In genomic region chr14:106170163-106170658, GRCh38 we compare ENCODE assay signal across 8 cellular contexts.
DNase-seq lines count a peak whose midpoint lies in the region; ATAC-seq, FAIRE-seq and TF ChIP-seq lines count a peak whose summit lies in the region.
"Not testable (repeated sequence)": the region's sequence is repeated elsewhere in the genome, so short reads cannot be mapped to it uniquely, and the experiment has no call there.

No MANE protein-coding gene starts in this region.

- not testable (repeated sequence) for H3K36me3 ChIP-seq in OCI-LY3 (replicated peaks; ENCODE audit: low read depth, low read length); H1 (ENCODE audit: control insufficient read depth in 2 of 4, insufficient read depth in 4 of 4, low read length in 3 of 4); neural progenitor cell

- H3K4me2 ChIP-seq in OCI-LY3 (ENCODE audit: low read length); H1 (ENCODE audit: insufficient read depth in 1 of 2, low read depth in 2 of 2, low read length in 2 of 2); neural progenitor cell: not testable (repeated sequence)

- TF ChIP-seq RAD21 in H1 (IDR thresholded peaks at IDR 0.05 in 1 of 2, conservative IDR thresholded peaks at IDR 0.05 in 1 of 2; ENCODE audit: low read depth in 2 of 2, low read length in 2 of 2) = not testable (repeated sequence)

- peak; percentile 35 for DNase-seq in CD1c-positive myeloid dendritic cell (ENCODE audit: extremely low spot score)
- DNase-seq in GM20000 (ENCODE audit: low spot score); neural progenitor cell (ENCODE audit: low spot score): not testable (repeated sequence)
- peak; percentile 93 for DNase-seq in activated CD4-positive, alpha-beta T cell treated with anti-CD3 and anti-CD28 coated beads for 36 hours
- DNase-seq in activated T-helper 2 cell treated with anti-CD3 and anti-CD28 coated beads, Interferon-gamma antibody, Interleukin-2, Interleukin-4, amounts not matched to agents 10 μg/mL and 5 μg/mL and 100 μg/mL, durations not matched to agents 14 hours and 24 hours and 36 hours (ENCODE audit: low spot score) = peak; percentile 78
- DNase-seq in H1 (ENCODE audit: low read depth in 1 of 2, low spot score in 2 of 2) = peak in 1 of 2 experiments; percentile 51
- peak; percentile 54 for DNase-seq in stimulated activated CD8-positive, alpha-beta memory T cell treated with anti-CD3 and anti-CD28 coated beads, Interleukin-15, amount 100 ng/mL, for 24 hours (ENCODE audit: low read depth)

- not testable (repeated sequence) for H3K18ac ChIP-seq in H1 (ENCODE audit: extremely low read depth, low read length)

- CTCF ChIA-PET in activated CD4-positive, alpha-beta T cell treated with anti-CD3 and anti-CD28 coated beads for 36 hours (lab: Charles Lee) = interaction anchor here (0.5 to 2.0 kb wide), 24 partner anchors 9 to 251 kb away, joined by 3 to 11 read pairs (median 4); no protein-coding TSS in a partner anchor
- CTCF ChIA-PET in H1 (lab: Charles Lee; ENCODE audit: partially characterized antibody) = not testable (repeated sequence)

- H2BK15ac ChIP-seq in H1 (ENCODE audit: low read length) = not testable (repeated sequence)

- not testable (repeated sequence) for H3K9me3 Mint-ChIP-seq in activated CD4-positive, alpha-beta T cell treated with anti-CD3 and anti-CD28 coated beads for 36 hours (ENCODE audit: low read depth); activated T-helper 2 cell treated with anti-CD3 and anti-CD28 coated beads, Interferon-gamma antibody, Interleukin-2, Interleukin-4, amounts not matched to agents 10 μg/mL and 5 μg/mL and 100 μg/mL, durations not matched to agents 14 hours and 24 hours and 36 hours
- peaks cover 43% of the 10 kb centered on the region for H3K9me3 Mint-ChIP-seq in neural progenitor cell

- not testable (repeated sequence) for FAIRE-seq in H1 (lab: Jason Lieb, UNC)

- H4K8ac ChIP-seq in H1 (ENCODE audit: extremely low read depth, insufficient read depth, low read length) = not testable (repeated sequence)

- H3K79me2 ChIP-seq in OCI-LY3 (ENCODE audit: low read length); H1 (ENCODE audit: control insufficient read depth in 1 of 2, insufficient read depth in 2 of 2, low read length in 2 of 2); neural progenitor cell (ENCODE audit: low read depth): not testable (repeated sequence)

- not testable (repeated sequence) for H3K56ac ChIP-seq in H1 (replicated peaks; ENCODE audit: insufficient read length, low read depth, low read length)

- not testable (repeated sequence) for H3K14ac ChIP-seq in H1 (ENCODE audit: insufficient read length)

- H3F3A ChIP-seq in neural progenitor cell (ENCODE audit: low read depth) = not testable (repeated sequence)

- H3K23ac ChIP-seq in H1 (ENCODE audit: insufficient read length) = not testable (repeated sequence)

- H3K9ac ChIP-seq in OCI-LY3 (ENCODE audit: low read length); H1 (replicated peaks in 1 of 4; ENCODE audit: extremely low read depth in 1 of 4, low read depth in 3 of 4, low read length in 3 of 4); neural progenitor cell: not testable (repeated sequence)

- not testable (repeated sequence) for H3K4me3 Mint-ChIP-seq in activated CD4-positive, alpha-beta T cell treated with anti-CD3 and anti-CD28 coated beads for 36 hours; activated T-helper 2 cell treated with anti-CD3 and anti-CD28 coated beads, Interferon-gamma antibody, Interleukin-2, Interleukin-4, amounts not matched to agents 10 μg/mL and 5 μg/mL and 100 μg/mL, durations not matched to agents 14 hours and 24 hours and 36 hours (ENCODE audit: low read depth); neural progenitor cell

- intact Hi-C loops in activated CD4-positive, alpha-beta T cell treated with anti-CD3 and anti-CD28 coated beads for 36 hours (cut with DNase I, micrococcal nuclease) = not testable (repeated sequence)
- intact Hi-C loops in activated T-helper 2 cell treated with anti-CD3 and anti-CD28 coated beads, Interferon-gamma antibody, Interleukin-2, Interleukin-4, amounts not matched to agents 10 μg/mL and 5 μg/mL and 100 μg/mL, durations not matched to agents 14 hours and 24 hours and 36 hours (cut with micrococcal nuclease) = loop anchor here (10.0 kb wide), 2 partner anchors 55 to 155 kb away; no protein-coding TSS in a partner anchor

- TF ChIP-seq EP300 in H1 (IDR thresholded peaks at IDR 0.05; ENCODE audit: borderline replicate concordance in 1 of 2, low read depth in 2 of 2, low read length in 2 of 2) = not testable (repeated sequence)

- H2AK5ac ChIP-seq in H1 (ENCODE audit: low read depth, low read length) = not testable (repeated sequence)

- not testable (repeated sequence) for H2BK20ac ChIP-seq in H1 (ENCODE audit: low read length)

- POLR2A ChIA-PET in activated CD4-positive, alpha-beta T cell treated with anti-CD3 and anti-CD28 coated beads for 36 hours (lab: Charles Lee); H1 (lab: Charles Lee; ENCODE audit: partially characterized antibody): not testable (repeated sequence)

- WGBS in H1 (ENCODE audit: extremely low coverage in 1 of 2, insufficient coverage in 1 of 2, insufficient read length in 1 of 2, insufficient replicate concordance in 2 of 2, low coverage in 1 of 2, low lambda C conversion rate in 2 of 2, missing lambda C conversion rate in 1 of 2), 2 experiments = 71% methylated on average over 12 of the region's 13 CpGs; no CpG with 5 or more reads in 1 of the 2 experiments

- not testable (repeated sequence) for H3K27ac ChIP-seq in OCI-LY3 (ENCODE audit: low read length); H1 (ENCODE audit: low read depth, low read length); neural progenitor cell

- H3K36me3 Mint-ChIP-seq in activated CD4-positive, alpha-beta T cell treated with anti-CD3 and anti-CD28 coated beads for 36 hours (ENCODE audit: low read depth); activated T-helper 2 cell treated with anti-CD3 and anti-CD28 coated beads, Interferon-gamma antibody, Interleukin-2, Interleukin-4, amounts not matched to agents 10 μg/mL and 5 μg/mL and 100 μg/mL, durations not matched to agents 14 hours and 24 hours and 36 hours (ENCODE audit: low read depth); neural progenitor cell: not testable (repeated sequence)

- not testable (repeated sequence) for H2BK12ac ChIP-seq in H1 (ENCODE audit: low read depth, low read length)

- not testable (repeated sequence) for H2AFZ ChIP-seq in OCI-LY3 (ENCODE audit: low read depth, low read length); H1 (ENCODE audit: low read length); neural progenitor cell (replicated peaks)

- not testable (repeated sequence) for H3K9me3 ChIP-seq in OCI-LY3 (ENCODE audit: insufficient read depth, low read length); neural progenitor cell (ENCODE audit: low read depth)
- H3K9me3 ChIP-seq in H1 (ENCODE audit: insufficient read depth in 2 of 2, low read depth in 1 of 2, low read length in 1 of 2) = peaks cover 52 to 59% of the 10 kb centered on the region in 2 experiments

- not testable (repeated sequence) for H4K91ac ChIP-seq in H1 (replicated peaks; ENCODE audit: insufficient read length, low read length)

- H2BK120ac ChIP-seq in H1 (replicated peaks; ENCODE audit: low read depth, low read length) = not testable (repeated sequence)

- not testable (repeated sequence) for H3K27me3 Mint-ChIP-seq in activated CD4-positive, alpha-beta T cell treated with anti-CD3 and anti-CD28 coated beads for 36 hours; neural progenitor cell (ENCODE audit: insufficient read depth, low read depth)
- H3K27me3 Mint-ChIP-seq in activated T-helper 2 cell treated with anti-CD3 and anti-CD28 coated beads, Interferon-gamma antibody, Interleukin-2, Interleukin-4, amounts not matched to agents 10 μg/mL and 5 μg/mL and 100 μg/mL, durations not matched to agents 14 hours and 24 hours and 36 hours (ENCODE audit: low read depth) = peaks cover 35% of the 10 kb centered on the region

- H3K79me1 ChIP-seq in H1 (ENCODE audit: low read depth, low read length) = not testable (repeated sequence)

- TF ChIP-seq POLR2A in H1 (IDR thresholded peaks at IDR 0.05; ENCODE audit: control extremely low read depth in 1 of 2, low read depth in 2 of 2, low read length in 2 of 2) = not testable (repeated sequence)

- not testable (repeated sequence) for H3K4me3 ChIP-seq in OCI-LY3 (ENCODE audit: low read length); H1 (ENCODE audit: extremely low read depth in 1 of 4, insufficient read depth in 2 of 4, low read depth in 3 of 4, low read length in 4 of 4); neural progenitor cell

- peak; percentile 77 for TF ChIP-seq CTCF in GM20000 (IDR thresholded peaks at IDR 0.05; ENCODE audit: extremely low read depth, missing control alignments)
- peak; percentile 84 for TF ChIP-seq CTCF in OCI-LY3 (IDR thresholded peaks at IDR 0.05; ENCODE audit: low read depth, low read length)
- TF ChIP-seq CTCF in H1 (IDR thresholded peaks at IDR 0.05; ENCODE audit: control extremely low read depth in 1 of 3, insufficient read depth in 1 of 3, low read depth in 1 of 3, low read length in 3 of 3) = peak; percentile 5 to 92 (median 45)
- TF ChIP-seq CTCF in neural progenitor cell (IDR thresholded peaks at IDR 0.05) = peak; percentile 37

- ATAC-seq in activated CD4-positive, alpha-beta T cell treated with anti-CD3 and anti-CD28 coated beads for 36 hours = peak; percentile 35

- H4K5ac ChIP-seq in H1 (ENCODE audit: insufficient read length, low read depth, low read length) = not testable (repeated sequence)

- H4K20me1 ChIP-seq in OCI-LY3 (ENCODE audit: insufficient read depth, low read length); H1 (replicated peaks in 1 of 2; ENCODE audit: control insufficient read depth in 1 of 2, insufficient read depth in 2 of 2, low read length in 2 of 2); neural progenitor cell (ENCODE audit: low read depth): not testable (repeated sequence)

- peaks cover 37% of the 10 kb centered on the region for H3K4me1 Mint-ChIP-seq in activated CD4-positive, alpha-beta T cell treated with anti-CD3 and anti-CD28 coated beads for 36 hours
- peaks cover 18% of the 10 kb centered on the region for H3K4me1 Mint-ChIP-seq in activated T-helper 2 cell treated with anti-CD3 and anti-CD28 coated beads, Interferon-gamma antibody, Interleukin-2, Interleukin-4, amounts not matched to agents 10 μg/mL and 5 μg/mL and 100 μg/mL, durations not matched to agents 14 hours and 24 hours and 36 hours (ENCODE audit: low read depth)
- H3K4me1 Mint-ChIP-seq in neural progenitor cell = not testable (repeated sequence)

- H2BK5ac ChIP-seq in H1 (ENCODE audit: low read depth, low read length) = not testable (repeated sequence)

- H3K23me2 ChIP-seq in H1 (ENCODE audit: low read depth, low read length) = not testable (repeated sequence)

- H3K4ac ChIP-seq in H1 (replicated peaks; ENCODE audit: insufficient read length, low read depth, low read length) = not testable (repeated sequence)

- not testable (repeated sequence) for H3K4me1 ChIP-seq in OCI-LY3 (ENCODE audit: low read length); H1 (replicated peaks in 1 of 4; ENCODE audit: control insufficient read depth in 3 of 4, insufficient read depth in 4 of 4, low read length in 3 of 4); neural progenitor cell

- not testable (repeated sequence) for H3K27ac Mint-ChIP-seq in activated CD4-positive, alpha-beta T cell treated with anti-CD3 and anti-CD28 coated beads for 36 hours; activated T-helper 2 cell treated with anti-CD3 and anti-CD28 coated beads, Interferon-gamma antibody, Interleukin-2, Interleukin-4, amounts not matched to agents 10 μg/mL and 5 μg/mL and 100 μg/mL, durations not matched to agents 14 hours and 24 hours and 36 hours; neural progenitor cell

- not testable (repeated sequence) for H3K27me3 ChIP-seq in OCI-LY3 (ENCODE audit: low read depth, low read length); H1 (replicated peaks in 1 of 4; ENCODE audit: control insufficient read depth in 3 of 4, extremely low read depth in 1 of 4, insufficient read depth in 3 of 4, low read length in 3 of 4); neural progenitor cell
